ENCODE assay signal across 22 cellular contexts in genomic region chr12:95642583-95642982, GRCh38.
A peak's percentile ranks its signal among the peaks of the same experiment; 100 is the strongest.
DNase-seq lines count a peak whose midpoint lies in the region; ATAC-seq lines count a peak whose summit lies in the region.
"Had no signal": no experiment of that assay in that cellular context is flagged by ENCODE, and none has a peak within 500 bp of the region (broad histone marks: within the 10 kb centered on the region; RNA-seq: fewer than 3 reads in every experiment).

No MANE protein-coding gene starts in this region.

- H3K79me2 ChIP-seq in mesendoderm (ENCODE audit: control insufficient read depth, insufficient read depth, low read length): no peaks in the 10 kb centered on the region

- H3K56ac ChIP-seq in mesendoderm (ENCODE audit: low read length): no peak overlapping the region

- no peak overlapping the region for H3K27ac ChIP-seq in mesendoderm (ENCODE audit: low read depth, low read length)
- H3K27ac ChIP-seq: GM23248, RWPE1 had no signal

- H3K36me3 ChIP-seq in mesendoderm (ENCODE audit: control insufficient read depth, insufficient read depth, low read length): no peaks in the 10 kb centered on the region
- H3K36me3 ChIP-seq: MG63 had no signal

- no peaks in the 10 kb centered on the region for H3K79me1 ChIP-seq in mesendoderm (ENCODE audit: low read length)

- H3K36me3 Mint-ChIP-seq in activated CD4-positive, alpha-beta T cell treated with anti-CD3 and anti-CD28 coated beads for 36 hours (ENCODE audit: low read depth): no peaks in the 10 kb centered on the region
- H3K36me3 Mint-ChIP-seq: CD4-positive, CD25-positive, alpha-beta regulatory T cell had no signal

- no peak overlapping the region for H3K4me2 ChIP-seq in mesendoderm (ENCODE audit: low read length)

- H3K9me3 Mint-ChIP-seq in activated CD4-positive, alpha-beta T cell treated with anti-CD3 and anti-CD28 coated beads for 36 hours (ENCODE audit: low read depth): no peaks in the 10 kb centered on the region

- POLR2A ChIA-PET in activated CD4-positive, alpha-beta T cell treated with anti-CD3 and anti-CD28 coated beads for 36 hours (lab: Charles Lee): no interaction called here

- no peak overlapping the region for H2BK15ac ChIP-seq in mesendoderm (replicated peaks; ENCODE audit: low read depth)

- no peak for ATAC-seq in HG02623 (IDR thresholded peaks at IDR 0.05; ENCODE audit: unreplicated experiment)
- ATAC-seq in activated CD4-positive, alpha-beta T cell treated with anti-CD3 and anti-CD28 coated beads for 36 hours: no peak
- ATAC-seq: GM12878, HCT116, T-helper 17 cell had no signal

- no peak overlapping the region for H3K23ac ChIP-seq in mesendoderm (ENCODE audit: low read length)

- H3K27me3 ChIP-seq in mesendoderm (ENCODE audit: insufficient read depth, low read length, poor library complexity): no peaks in the 10 kb centered on the region
- H3K27me3 ChIP-seq: MG63 had no signal

- H3K18ac ChIP-seq in mesendoderm (ENCODE audit: low read length): no peak overlapping the region

- no peak overlapping the region for H3K9ac ChIP-seq in mesendoderm (ENCODE audit: low read length)
- H3K9ac ChIP-seq: GM23248 had no signal

- H4K8ac ChIP-seq in mesendoderm (ENCODE audit: low read depth, low read length): no peak overlapping the region

- H3K27ac Mint-ChIP-seq in activated CD4-positive, alpha-beta T cell treated with anti-CD3 and anti-CD28 coated beads for 36 hours: no peak overlapping the region
- H3K27ac Mint-ChIP-seq: CD4-positive, CD25-positive, alpha-beta regulatory T cell; T-helper 17 cell had no signal

- CTCF ChIA-PET in activated CD4-positive, alpha-beta T cell treated with anti-CD3 and anti-CD28 coated beads for 36 hours (lab: Charles Lee): interaction anchor here (0.6 kb wide), 2 partner anchors 64 to 1182 kb away, joined by 3 read pairs; no protein-coding TSS in a partner anchor

- H2BK5ac ChIP-seq in mesendoderm (ENCODE audit: low read length): no peak overlapping the region

- no peaks in the 10 kb centered on the region for H3K4me1 ChIP-seq in mesendoderm (ENCODE audit: control insufficient read depth, low read depth, low read length)

- WGBS in mesendoderm (ENCODE audit: extremely low coverage, insufficient coverage, low lambda C conversion rate): no CpG with 5 or more reads among the region's 6 CpGs

- H2BK120ac ChIP-seq in mesendoderm (ENCODE audit: low read depth, low read length): no peak overlapping the region

- H3K4ac ChIP-seq in mesendoderm (ENCODE audit: low read depth, low read length): no peak overlapping the region

- H4K5ac ChIP-seq in mesendoderm (ENCODE audit: low read length): no peak overlapping the region

- DNase-seq in CMK (ENCODE audit: low read depth) (peak; percentile 15), Daoy (ENCODE audit: low read depth) (peak; percentile 34), NCI-H69 (lab: John Stamatoyannopoulos, UW) (peak; percentile 64), mesendoderm (peak; percentile 27)
- DNase-seq in stimulated activated CD4-positive, alpha-beta T cell treated with anti-CD3 and anti-CD28 coated beads, Interleukin-12 subunit alpha, Interleukin-12 subunit beta, amount 100 ng/mL, for 4 hours: no peak
- no peak for DNase-seq in activated CD4-positive, alpha-beta T cell treated with anti-CD3 and anti-CD28 coated beads for 36 hours
- DNase-seq: Calu3; CD4-positive, CD25-positive, alpha-beta regulatory T cell; DMS79; GDM1; GM23248; MG63; NCI-H1105; NCI-H187; NCI-H2171 treated with DMSO at 0.1 percent for 48 hours; NCI-H510A treated with DMSO at 0.1 percent for 48 hours; OCI-M1; T-helper 17 cell had no signal

- no peak overlapping the region for H3K4me3 ChIP-seq in mesendoderm (ENCODE audit: low read length)
- H3K4me3 ChIP-seq: GM12878, GM23248, MG63 had no signal

- intact Hi-C loops in activated CD4-positive, alpha-beta T cell treated with anti-CD3 and anti-CD28 coated beads for 36 hours (cut with DNase I, micrococcal nuclease): no loop called here

- no peaks in the 10 kb centered on the region for H3K4me1 Mint-ChIP-seq in activated CD4-positive, alpha-beta T cell treated with anti-CD3 and anti-CD28 coated beads for 36 hours

- no peak overlapping the region for H2AK5ac ChIP-seq in mesendoderm (ENCODE audit: low read length)

- no peaks in the 10 kb centered on the region for H3K27me3 Mint-ChIP-seq in activated CD4-positive, alpha-beta T cell treated with anti-CD3 and anti-CD28 coated beads for 36 hours
- H3K27me3 Mint-ChIP-seq: CD4-positive, CD25-positive, alpha-beta regulatory T cell had no signal

- no peak overlapping the region for H3K4me3 Mint-ChIP-seq in activated CD4-positive, alpha-beta T cell treated with anti-CD3 and anti-CD28 coated beads for 36 hours
- H3K4me3 Mint-ChIP-seq: CD4-positive, CD25-positive, alpha-beta regulatory T cell; T-helper 17 cell had no signal

Comparison
In these comparisons a context has a peak if more than half of its experiments do, and no peak if none do; other contexts are left out.
1. DNase-seq: peak in CMK (single experiment), Daoy (single experiment), NCI-H69 (single experiment) and mesendoderm (single experiment); none in stimulated activated CD4-positive, alpha-beta T cell treated with anti-CD3 and anti-CD28 coated beads, Interleukin-12 subunit alpha, Interleukin-12 subunit beta, amount 100 ng/mL, for 4 hours (single experiment) and activated CD4-positive, alpha-beta T cell treated with anti-CD3 and anti-CD28 coated beads for 36 hours (single experiment).